8 cellular contexts compared by ENCODE assay signal in genomic region chr4:6640292-6641163, GRCh38. TPM values are rescaled to one million over a fixed set of nuclear protein-coding genes. Genes with fewer than 3 reads are reported as not detected.
DNase-seq lines count a peak whose midpoint lies in the region; ATAC-seq and TF ChIP-seq lines count a peak whose summit lies in the region.

Gene MRFAP1 (plus strand): TSS chr4:6640685. CDS start chr4:6640863, 178 bp downstream.

- H3K4me3 ChIP-seq in CD4-positive, CD25-positive, alpha-beta regulatory T cell (ENCODE audit: low read depth, low read length) = peak within 1 kb of the TSS; percentile 96
- H3K4me3 ChIP-seq in duodenal mucosa (ENCODE audit: low read depth in 1 of 2, low read length in 2 of 2) = peak within 1 kb of the TSS; percentile 92 to 94
- H3K4me3 ChIP-seq in lower leg skin (ENCODE audit: low read depth, poor library complexity, severe bottlenecking) = peak within 1 kb of the TSS; percentile 96

- peaks cover 18 to 47% (median 32%) of the 10 kb centered on the region in 4 donors for H3K4me1 Mint-ChIP-seq in CD4-positive, CD25-positive, alpha-beta regulatory T cell
- peaks cover 29% of the 10 kb centered on the region for H3K4me1 Mint-ChIP-seq in activated CD4-positive, alpha-beta memory T cell treated with anti-CD3 and anti-CD28 coated beads for 36 hours (ENCODE audit: low read depth)

- CTCF ChIA-PET in activated CD4-positive, alpha-beta memory T cell treated with anti-CD3 and anti-CD28 coated beads for 36 hours (lab: Charles Lee) = interaction anchor here (1.0 to 2.4 kb wide), 6 partner anchors 13 to 67 kb away, joined by 3 to 9 read pairs (median 4); no protein-coding TSS in a partner anchor

- peak within 1 kb of the TSS; percentile 87 to 98 for H3K9ac ChIP-seq in duodenal mucosa (ENCODE audit: low read depth in 1 of 2, low read length in 2 of 2)

- H3K9me3 Mint-ChIP-seq in CD4-positive, CD25-positive, alpha-beta regulatory T cell = no peaks in the 10 kb centered on the region
- no peaks in the 10 kb centered on the region for H3K9me3 Mint-ChIP-seq in activated CD4-positive, alpha-beta memory T cell treated with anti-CD3 and anti-CD28 coated beads for 36 hours

- H3K27me3 ChIP-seq in CD4-positive, CD25-positive, alpha-beta regulatory T cell (ENCODE audit: control insufficient read depth, insufficient read depth, low read length) = no peaks in the 10 kb centered on the region
- no peaks in the 10 kb centered on the region for H3K27me3 ChIP-seq in duodenal mucosa (ENCODE audit: control insufficient read depth in 1 of 2, insufficient read depth in 2 of 2, low read length in 2 of 2)

- H3K27ac ChIP-seq in CD4-positive, CD25-positive, alpha-beta regulatory T cell (ENCODE audit: insufficient read depth, low read length, poor library complexity, severe bottlenecking) = peak within 1 kb of the TSS; percentile 98
- H3K27ac ChIP-seq in duodenal mucosa (ENCODE audit: low read depth, low read length) = peak within 1 kb of the TSS; percentile 90

- intact Hi-C loops in activated CD4-positive, alpha-beta memory T cell treated with anti-CD3 and anti-CD28 coated beads for 36 hours (cut with micrococcal nuclease) = loop anchor here (1.0 to 2.0 kb wide), 9 partner anchors 18 to 428 kb away; partner anchors contain the start of genes BLOC1S4, GRPEL1, MAN2B2 and MRFAP1L1
- intact Hi-C loops in lower leg skin (cut with DNase I; ENCODE audit: low total_unique reads) = no loop called here

- ATAC-seq in CD4-positive, CD25-positive, alpha-beta regulatory T cell (ENCODE audit: low read depth in 2 of 2) = peak; percentile 88 to 91
- ATAC-seq in GM19452 (IDR thresholded peaks at IDR 0.05; ENCODE audit: unreplicated experiment) = peak; percentile 84

- TF ChIP-seq CTCF in lower leg skin (IDR thresholded peaks at IDR 0.05) = no peak

- H3K4me1 ChIP-seq in CD4-positive, CD25-positive, alpha-beta regulatory T cell (ENCODE audit: control insufficient read depth, insufficient read depth, low read length, poor library complexity, severe bottlenecking) = peaks cover 33% of the 10 kb centered on the region
- peaks cover 16 to 18% of the 10 kb centered on the region in 2 donors for H3K4me1 ChIP-seq in duodenal mucosa (ENCODE audit: control insufficient read depth in 1 of 2, insufficient read depth in 2 of 2, low read length in 2 of 2)

- H3K9me3 ChIP-seq in CD4-positive, CD25-positive, alpha-beta regulatory T cell (ENCODE audit: control insufficient read depth in 2 of 2, low read length in 2 of 2) = no peaks in the 10 kb centered on the region
- no peaks in the 10 kb centered on the region for H3K9me3 ChIP-seq in duodenal mucosa (ENCODE audit: control insufficient read depth in 1 of 2, low read length in 2 of 2)

- peak in 1 of 2 donors; percentile 88 for TF ChIP-seq POLR2A in lower leg skin (IDR thresholded peaks at IDR 0.05)

- H3K36me3 ChIP-seq in CD4-positive, CD25-positive, alpha-beta regulatory T cell (ENCODE audit: control insufficient read depth, insufficient read depth, low read length) = peaks cover 16% of the 10 kb centered on the region
- H3K36me3 ChIP-seq in duodenal mucosa (ENCODE audit: control insufficient read depth in 1 of 2, insufficient read depth in 2 of 2, low read length in 2 of 2) = peaks cover 6 to 19% of the 10 kb centered on the region in 2 donors

- H3K27ac Mint-ChIP-seq in CD4-positive, CD25-positive, alpha-beta regulatory T cell = peak within 1 kb of the TSS; percentile 99 to 100 (median 99)
- H3K27ac Mint-ChIP-seq in activated CD4-positive, alpha-beta memory T cell treated with anti-CD3 and anti-CD28 coated beads for 36 hours = peak within 1 kb of the TSS; percentile 99

- peaks cover 17% of the 10 kb centered on the region for H3K27me3 Mint-ChIP-seq in CD4-positive, CD25-positive, alpha-beta regulatory T cell
- H3K27me3 Mint-ChIP-seq in activated CD4-positive, alpha-beta memory T cell treated with anti-CD3 and anti-CD28 coated beads for 36 hours = no peaks in the 10 kb centered on the region

- DNase-seq in CD4-positive, CD25-positive, alpha-beta regulatory T cell = peak; percentile 92 to 98 (median 94)
- DNase-seq in HK-2 (ENCODE audit: unreplicated experiment) (peak; percentile 95), NCI-H82 treated with DMSO at 0.1 percent for 48 hours (lab: John Stamatoyannopoulos, UW; ENCODE audit: unreplicated experiment) (peak; percentile 74), lower leg skin (ENCODE audit: low spot score in 2 of 2) (peak; percentile 94 to 98)
- DNase-seq in activated CD4-positive, alpha-beta memory T cell treated with anti-CD3 and anti-CD28 coated beads for 36 hours = peak; percentile 97
- peak; percentile 90 to 93 for DNase-seq in stimulated activated CD4-positive, alpha-beta T cell treated with anti-CD3 and anti-CD28 coated beads, Interleukin-4, amount 100 ng/mL, for 4 hours

- peak within 1 kb of the TSS; percentile 97 to 100 (median 99) for H3K4me3 Mint-ChIP-seq in CD4-positive, CD25-positive, alpha-beta regulatory T cell
- peak within 1 kb of the TSS; percentile 100 for H3K4me3 Mint-ChIP-seq in activated CD4-positive, alpha-beta memory T cell treated with anti-CD3 and anti-CD28 coated beads for 36 hours

- WGBS in lower leg skin, 2 donors = 0 to 1% methylated on average over 89 to 90 of the region's 90 CpGs

- POLR2A ChIA-PET in activated CD4-positive, alpha-beta memory T cell treated with anti-CD3 and anti-CD28 coated beads for 36 hours (lab: Charles Lee) = interaction anchor here (0.6 to 3.5 kb wide), 12 partner anchors 14 to 462 kb away, joined by 3 to 48 read pairs (median 4); partner anchors contain the start of genes BLOC1S4, GRPEL1, MAN2B2 and MRFAP1L1

- H3K36me3 Mint-ChIP-seq in CD4-positive, CD25-positive, alpha-beta regulatory T cell = peaks cover 30% of the 10 kb centered on the region
- peaks cover 33% of the 10 kb centered on the region for H3K36me3 Mint-ChIP-seq in activated CD4-positive, alpha-beta memory T cell treated with anti-CD3 and anti-CD28 coated beads for 36 hours

RNA-seq across cellular contexts. Expression of gene MRFAP1, which starts in this region (rescaled TPM):
- total RNA-seq in CD4-positive, CD25-positive, alpha-beta regulatory T cell = 202 TPM
- polyA plus RNA-seq in CD4-positive, CD25-positive, alpha-beta regulatory T cell = 100 to 1,000 TPM; 148 to 188 (median 180) TPM
- 100 to 1,000 TPM; 122 to 130 TPM for total RNA-seq in activated CD4-positive, alpha-beta memory T cell treated with anti-CD3 and anti-CD28 coated beads for 36 hours
- total RNA-seq in lower leg skin = 100 to 1,000 TPM; 136 to 234 (median 170) TPM

Comparison
In these comparisons a context has a peak if more than half of its experiments do, and no peak if none do; other contexts are left out.
1. Peak in every context shown above with its lines: DNase-seq, ATAC-seq, H3K4me3 ChIP-seq and H3K27ac ChIP-seq.